ENCODE assay signal across 20 cellular contexts in the genomic region with DNA sequence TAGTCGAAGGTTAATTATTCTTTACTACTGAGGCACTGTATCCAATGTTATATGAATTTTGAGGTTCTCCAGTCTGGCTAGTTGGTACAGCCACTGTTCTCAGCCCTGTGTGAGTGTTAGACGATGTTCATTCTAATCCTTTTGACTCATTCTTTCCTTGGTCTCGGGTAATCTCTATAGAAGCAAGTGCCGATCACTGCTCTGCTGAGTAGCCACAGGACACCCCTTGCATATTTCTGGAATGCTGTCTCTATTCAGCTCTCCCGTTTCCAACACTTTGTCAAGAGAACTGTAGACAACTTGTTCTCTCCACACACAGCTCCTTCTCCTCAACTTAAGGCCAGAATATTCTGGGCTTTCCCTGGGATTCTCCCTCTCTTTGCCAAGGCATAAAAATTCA.
"Had no signal": no experiment of that assay in that cellular context is flagged by ENCODE, and none has a peak within 500 bp of the region (broad histone marks: within the 10 kb centered on the region; RNA-seq: fewer than 3 reads in every experiment).

No MANE protein-coding gene starts in this region.

- H3K9me3 ChIP-seq: thoracic aorta, vagina had no signal

- H3K4me3 ChIP-seq: thoracic aorta, vagina had no signal

- H3K36me3 ChIP-seq: thoracic aorta, vagina had no signal

- DNase-seq: activated CD4-positive, alpha-beta T cell treated with anti-CD3 and anti-CD28 coated beads for 4 hours; activated CD4-positive, alpha-beta T cell treated with anti-CD3 and anti-CD28 coated beads, Interleukin-2, amount 50 U/mL, for 48 hours; activated CD4-positive, CD25-positive, alpha-beta regulatory T cell; activated naive CD4-positive, alpha-beta T cell treated with Interleukin-2 at 50 U/mL for 16 hours; activated naive CD8-positive, alpha-beta T cell treated with anti-CD3 and anti-CD28 coated beads for 36 hours; activated T-cell treated with anti-CD3 and anti-CD28 coated beads, Interleukin-2, amount 50 U/mL, for 48 hours; amniotic stem cell; caudate nucleus; effector CD8-positive, alpha-beta T cell; foreskin melanocyte; hippocampal formation; left colon; naive B cell; retina; stimulated activated CD4-positive, alpha-beta T cell treated with anti-CD3 and anti-CD28 coated beads, Interleukin-4, amount 100 ng/mL, for 24 hours; stimulated activated naive CD4-positive, alpha-beta T cell treated with Interleukin-2 at 50 U/mL for 16 hours; T1000 had no signal

- ATAC-seq: esophagus mucosa, left colon had no signal

- H3K27ac ChIP-seq: thoracic aorta, vagina had no signal

- H3K27me3 ChIP-seq: vagina had no signal
